ENCODE assay signal across 1 cellular context in the genomic region with DNA sequence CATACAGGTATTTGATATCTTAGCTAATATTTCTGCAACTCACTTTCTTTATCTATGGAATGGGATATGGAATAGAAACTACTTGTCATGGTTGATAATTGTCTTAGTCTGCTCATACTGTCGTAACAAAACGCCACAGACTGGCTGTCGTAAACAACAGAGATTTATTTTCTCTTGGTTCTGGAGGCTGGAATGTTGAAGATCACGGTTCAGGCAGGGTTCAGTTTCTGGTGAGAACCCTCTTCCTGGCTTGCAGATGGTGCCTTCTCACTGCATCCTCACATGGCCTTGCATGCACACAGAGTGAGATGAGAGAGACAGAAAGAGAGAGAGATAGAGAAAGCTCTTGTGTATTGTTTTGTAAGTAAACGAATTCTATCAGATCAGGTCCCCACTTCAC.
TF ChIP-seq lines count a peak whose summit lies in the region.

No MANE protein-coding gene starts in this region.

TF ChIP-seq in GM23338, 12 proteins besides CTCF, POLR2A, EP300 and RAD21 (continued from another document):
- TF ChIP-seq, protein P1, sequence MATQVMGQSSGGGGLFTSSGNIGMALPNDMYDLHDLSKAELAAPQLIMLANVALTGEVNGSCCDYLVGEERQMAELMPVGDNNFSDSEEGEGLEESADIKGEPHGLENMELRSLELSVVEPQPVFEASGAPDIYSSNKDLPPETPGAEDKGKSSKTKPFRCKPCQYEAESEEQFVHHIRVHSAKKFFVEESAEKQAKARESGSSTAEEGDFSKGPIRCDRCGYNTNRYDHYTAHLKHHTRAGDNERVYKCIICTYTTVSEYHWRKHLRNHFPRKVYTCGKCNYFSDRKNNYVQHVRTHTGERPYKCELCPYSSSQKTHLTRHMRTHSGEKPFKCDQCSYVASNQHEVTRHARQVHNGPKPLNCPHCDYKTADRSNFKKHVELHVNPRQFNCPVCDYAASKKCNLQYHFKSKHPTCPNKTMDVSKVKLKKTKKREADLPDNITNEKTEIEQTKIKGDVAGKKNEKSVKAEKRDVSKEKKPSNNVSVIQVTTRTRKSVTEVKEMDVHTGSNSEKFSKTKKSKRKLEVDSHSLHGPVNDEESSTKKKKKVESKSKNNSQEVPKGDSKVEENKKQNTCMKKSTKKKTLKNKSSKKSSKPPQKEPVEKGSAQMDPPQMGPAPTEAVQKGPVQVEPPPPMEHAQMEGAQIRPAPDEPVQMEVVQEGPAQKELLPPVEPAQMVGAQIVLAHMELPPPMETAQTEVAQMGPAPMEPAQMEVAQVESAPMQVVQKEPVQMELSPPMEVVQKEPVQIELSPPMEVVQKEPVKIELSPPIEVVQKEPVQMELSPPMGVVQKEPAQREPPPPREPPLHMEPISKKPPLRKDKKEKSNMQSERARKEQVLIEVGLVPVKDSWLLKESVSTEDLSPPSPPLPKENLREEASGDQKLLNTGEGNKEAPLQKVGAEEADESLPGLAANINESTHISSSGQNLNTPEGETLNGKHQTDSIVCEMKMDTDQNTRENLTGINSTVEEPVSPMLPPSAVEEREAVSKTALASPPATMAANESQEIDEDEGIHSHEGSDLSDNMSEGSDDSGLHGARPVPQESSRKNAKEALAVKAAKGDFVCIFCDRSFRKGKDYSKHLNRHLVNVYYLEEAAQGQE (IDR thresholded peaks at IDR 0.05; ENCODE audit: unreplicated experiment) = no peak
- TF ChIP-seq JUNB (IDR thresholded peaks at IDR 0.05; ENCODE audit: unreplicated experiment) = no peak
